ENCODE assay signal across 1 cellular context in the genomic region with DNA sequence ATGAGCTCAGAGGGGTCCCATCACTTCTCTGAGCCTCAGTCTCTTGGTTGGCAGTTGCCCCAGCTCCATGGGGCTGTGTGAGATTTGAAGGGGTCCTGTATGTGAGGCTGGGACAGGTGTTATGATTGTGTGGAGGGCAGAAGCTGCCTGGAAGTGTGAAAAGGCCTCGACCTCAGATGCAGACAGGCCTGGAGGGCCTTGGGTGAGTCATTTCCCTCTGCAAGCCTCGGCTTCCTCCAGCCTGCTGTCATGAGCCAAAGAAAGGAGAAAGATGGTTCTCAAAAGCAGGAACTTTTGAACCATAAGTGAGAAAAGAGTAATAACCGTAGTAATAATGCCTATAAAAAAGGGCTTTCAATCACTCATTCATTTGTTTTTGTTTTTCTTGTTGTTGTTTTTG.
TF ChIP-seq lines count a peak whose summit lies in the region.

No MANE protein-coding gene starts in this region.

TF ChIP-seq in GM23338, 12 proteins besides CTCF, POLR2A, EP300 and RAD21 (continued from another document):
- TF ChIP-seq, protein P1, sequence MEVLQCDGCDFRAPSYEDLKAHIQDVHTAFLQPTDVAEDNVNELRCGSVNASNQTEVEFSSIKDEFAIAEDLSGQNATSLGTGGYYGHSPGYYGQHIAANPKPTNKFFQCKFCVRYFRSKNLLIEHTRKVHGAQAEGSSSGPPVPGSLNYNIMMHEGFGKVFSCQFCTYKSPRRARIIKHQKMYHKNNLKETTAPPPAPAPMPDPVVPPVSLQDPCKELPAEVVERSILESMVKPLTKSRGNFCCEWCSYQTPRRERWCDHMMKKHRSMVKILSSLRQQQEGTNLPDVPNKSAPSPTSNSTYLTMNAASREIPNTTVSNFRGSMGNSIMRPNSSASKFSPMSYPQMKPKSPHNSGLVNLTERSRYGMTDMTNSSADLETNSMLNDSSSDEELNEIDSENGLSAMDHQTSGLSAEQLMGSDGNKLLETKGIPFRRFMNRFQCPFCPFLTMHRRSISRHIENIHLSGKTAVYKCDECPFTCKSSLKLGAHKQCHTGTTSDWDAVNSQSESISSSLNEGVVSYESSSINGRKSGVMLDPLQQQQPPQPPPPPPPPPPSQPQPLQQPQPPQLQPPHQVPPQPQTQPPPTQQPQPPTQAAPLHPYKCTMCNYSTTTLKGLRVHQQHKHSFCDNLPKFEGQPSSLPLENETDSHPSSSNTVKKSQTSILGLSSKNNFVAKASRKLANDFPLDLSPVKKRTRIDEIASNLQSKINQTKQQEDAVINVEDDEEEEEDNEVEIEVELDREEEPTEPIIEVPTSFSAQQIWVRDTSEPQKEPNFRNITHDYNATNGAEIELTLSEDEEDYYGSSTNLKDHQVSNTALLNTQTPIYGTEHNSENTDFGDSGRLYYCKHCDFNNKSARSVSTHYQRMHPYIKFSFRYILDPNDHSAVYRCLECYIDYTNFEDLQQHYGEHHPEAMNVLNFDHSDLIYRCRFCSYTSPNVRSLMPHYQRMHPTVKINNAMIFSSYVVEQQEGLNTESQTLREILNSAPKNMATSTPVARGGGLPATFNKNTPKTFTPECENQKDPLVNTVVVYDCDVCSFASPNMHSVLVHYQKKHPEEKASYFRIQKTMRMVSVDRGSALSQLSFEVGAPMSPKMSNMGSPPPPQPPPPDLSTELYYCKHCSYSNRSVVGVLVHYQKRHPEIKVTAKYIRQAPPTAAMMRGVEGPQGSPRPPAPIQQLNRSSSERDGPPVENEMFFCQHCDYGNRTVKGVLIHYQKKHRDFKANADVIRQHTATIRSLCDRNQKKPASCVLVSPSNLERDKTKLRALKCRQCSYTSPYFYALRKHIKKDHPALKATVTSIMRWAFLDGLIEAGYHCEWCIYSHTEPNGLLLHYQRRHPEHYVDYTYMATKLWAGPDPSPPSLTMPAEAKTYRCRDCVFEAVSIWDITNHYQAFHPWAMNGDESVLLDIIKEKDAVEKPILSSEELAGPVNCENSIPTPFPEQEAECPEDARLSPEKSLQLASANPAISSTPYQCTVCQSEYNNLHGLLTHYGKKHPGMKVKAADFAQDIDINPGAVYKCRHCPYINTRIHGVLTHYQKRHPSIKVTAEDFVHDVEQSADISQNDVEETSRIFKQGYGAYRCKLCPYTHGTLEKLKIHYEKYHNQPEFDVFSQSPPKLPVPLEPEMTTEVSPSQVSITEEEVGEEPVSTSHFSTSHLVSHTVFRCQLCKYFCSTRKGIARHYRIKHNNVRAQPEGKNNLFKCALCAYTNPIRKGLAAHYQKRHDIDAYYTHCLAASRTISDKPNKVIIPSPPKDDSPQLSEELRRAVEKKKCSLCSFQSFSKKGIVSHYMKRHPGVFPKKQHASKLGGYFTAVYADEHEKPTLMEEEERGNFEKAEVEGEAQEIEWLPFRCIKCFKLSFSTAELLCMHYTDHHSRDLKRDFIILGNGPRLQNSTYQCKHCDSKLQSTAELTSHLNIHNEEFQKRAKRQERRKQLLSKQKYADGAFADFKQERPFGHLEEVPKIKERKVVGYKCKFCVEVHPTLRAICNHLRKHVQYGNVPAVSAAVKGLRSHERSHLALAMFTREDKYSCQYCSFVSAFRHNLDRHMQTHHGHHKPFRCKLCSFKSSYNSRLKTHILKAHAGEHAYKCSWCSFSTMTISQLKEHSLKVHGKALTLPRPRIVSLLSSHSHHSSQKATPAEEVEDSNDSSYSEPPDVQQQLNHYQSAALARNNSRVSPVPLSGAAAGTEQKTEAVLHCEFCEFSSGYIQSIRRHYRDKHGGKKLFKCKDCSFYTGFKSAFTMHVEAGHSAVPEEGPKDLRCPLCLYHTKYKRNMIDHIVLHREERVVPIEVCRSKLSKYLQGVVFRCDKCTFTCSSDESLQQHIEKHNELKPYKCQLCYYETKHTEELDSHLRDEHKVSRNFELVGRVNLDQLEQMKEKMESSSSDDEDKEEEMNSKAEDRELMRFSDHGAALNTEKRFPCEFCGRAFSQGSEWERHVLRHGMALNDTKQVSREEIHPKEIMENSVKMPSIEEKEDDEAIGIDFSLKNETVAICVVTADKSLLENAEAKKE (CRISPR knock-in tag; IDR thresholded peaks at IDR 0.05): no peak
- TF ChIP-seq NANOG (IDR thresholded peaks at IDR 0.05; ENCODE audit: borderline replicate concordance) (no peak), ZNF114 (CRISPR knock-in tag; IDR thresholded peaks at IDR 0.05) (no peak), POLR2AphosphoS5 (IDR thresholded peaks at IDR 0.05; ENCODE audit: low read depth) (no peak), STAT1 (IDR thresholded peaks at IDR 0.05; ENCODE audit: unreplicated experiment) (no peak), EZH2 (IDR thresholded peaks at IDR 0.05; ENCODE audit: low read depth, unreplicated experiment) (no peak), JUNB (IDR thresholded peaks at IDR 0.05; ENCODE audit: unreplicated experiment) (no peak)
- TF ChIP-seq, protein P2, sequence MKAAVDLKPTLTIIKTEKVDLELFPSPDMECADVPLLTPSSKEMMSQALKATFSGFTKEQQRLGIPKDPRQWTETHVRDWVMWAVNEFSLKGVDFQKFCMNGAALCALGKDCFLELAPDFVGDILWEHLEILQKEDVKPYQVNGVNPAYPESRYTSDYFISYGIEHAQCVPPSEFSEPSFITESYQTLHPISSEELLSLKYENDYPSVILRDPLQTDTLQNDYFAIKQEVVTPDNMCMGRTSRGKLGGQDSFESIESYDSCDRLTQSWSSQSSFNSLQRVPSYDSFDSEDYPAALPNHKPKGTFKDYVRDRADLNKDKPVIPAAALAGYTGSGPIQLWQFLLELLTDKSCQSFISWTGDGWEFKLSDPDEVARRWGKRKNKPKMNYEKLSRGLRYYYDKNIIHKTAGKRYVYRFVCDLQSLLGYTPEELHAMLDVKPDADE (IDR thresholded peaks at IDR 0.05): no peak
- TF ChIP-seq, protein P3, sequence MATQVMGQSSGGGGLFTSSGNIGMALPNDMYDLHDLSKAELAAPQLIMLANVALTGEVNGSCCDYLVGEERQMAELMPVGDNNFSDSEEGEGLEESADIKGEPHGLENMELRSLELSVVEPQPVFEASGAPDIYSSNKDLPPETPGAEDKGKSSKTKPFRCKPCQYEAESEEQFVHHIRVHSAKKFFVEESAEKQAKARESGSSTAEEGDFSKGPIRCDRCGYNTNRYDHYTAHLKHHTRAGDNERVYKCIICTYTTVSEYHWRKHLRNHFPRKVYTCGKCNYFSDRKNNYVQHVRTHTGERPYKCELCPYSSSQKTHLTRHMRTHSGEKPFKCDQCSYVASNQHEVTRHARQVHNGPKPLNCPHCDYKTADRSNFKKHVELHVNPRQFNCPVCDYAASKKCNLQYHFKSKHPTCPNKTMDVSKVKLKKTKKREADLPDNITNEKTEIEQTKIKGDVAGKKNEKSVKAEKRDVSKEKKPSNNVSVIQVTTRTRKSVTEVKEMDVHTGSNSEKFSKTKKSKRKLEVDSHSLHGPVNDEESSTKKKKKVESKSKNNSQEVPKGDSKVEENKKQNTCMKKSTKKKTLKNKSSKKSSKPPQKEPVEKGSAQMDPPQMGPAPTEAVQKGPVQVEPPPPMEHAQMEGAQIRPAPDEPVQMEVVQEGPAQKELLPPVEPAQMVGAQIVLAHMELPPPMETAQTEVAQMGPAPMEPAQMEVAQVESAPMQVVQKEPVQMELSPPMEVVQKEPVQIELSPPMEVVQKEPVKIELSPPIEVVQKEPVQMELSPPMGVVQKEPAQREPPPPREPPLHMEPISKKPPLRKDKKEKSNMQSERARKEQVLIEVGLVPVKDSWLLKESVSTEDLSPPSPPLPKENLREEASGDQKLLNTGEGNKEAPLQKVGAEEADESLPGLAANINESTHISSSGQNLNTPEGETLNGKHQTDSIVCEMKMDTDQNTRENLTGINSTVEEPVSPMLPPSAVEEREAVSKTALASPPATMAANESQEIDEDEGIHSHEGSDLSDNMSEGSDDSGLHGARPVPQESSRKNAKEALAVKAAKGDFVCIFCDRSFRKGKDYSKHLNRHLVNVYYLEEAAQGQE (IDR thresholded peaks at IDR 0.05; ENCODE audit: unreplicated experiment): no peak
